Comparison of ENCODE assay signal across 2 cellular contexts in the genomic region with DNA sequence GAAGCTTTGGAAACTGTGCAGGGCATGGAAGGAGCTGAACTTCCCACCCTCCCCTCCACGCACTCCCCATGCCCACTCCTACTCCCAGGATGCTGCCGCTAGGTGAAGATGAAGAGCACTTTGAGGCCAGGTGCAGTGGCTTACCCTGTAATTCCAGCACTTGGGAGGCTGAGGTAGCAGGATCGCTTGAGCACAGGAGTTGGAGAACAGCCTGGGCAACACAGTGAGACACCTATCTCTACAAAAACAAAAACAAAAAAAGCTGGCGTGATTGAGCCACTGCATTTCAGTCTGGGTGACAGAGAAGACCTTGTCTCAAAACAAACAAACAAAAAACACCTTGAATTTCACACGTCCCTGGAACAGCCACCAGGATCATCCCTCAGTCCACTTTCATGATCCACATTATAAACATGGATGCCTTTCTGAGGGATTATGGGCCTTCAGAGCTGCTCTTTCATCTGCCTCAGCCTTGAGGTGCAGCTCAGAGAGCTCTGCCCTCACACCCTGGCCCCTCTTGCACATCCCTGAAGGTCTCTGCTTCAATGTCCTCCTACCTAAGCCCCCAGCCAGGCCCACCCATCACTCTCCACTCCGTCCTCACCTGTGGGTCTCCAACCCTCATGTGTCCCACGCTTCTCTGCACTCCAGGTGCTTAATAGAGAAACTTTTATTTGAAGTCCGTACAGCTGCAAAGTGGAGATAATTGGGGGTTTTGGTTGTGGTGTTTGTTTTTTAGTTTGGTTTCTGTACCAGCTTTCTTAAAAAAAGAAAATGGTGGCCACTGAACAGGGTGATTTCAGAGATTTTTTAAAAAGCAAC.
TF ChIP-seq lines count a peak whose summit lies in the region.

No MANE protein-coding gene starts in this region.

TF ChIP-seq in SK-N-SH, 30 proteins besides CTCF, POLR2A, EP300 and RAD21 (continued from another document):
- TF ChIP-seq MEF2A (IDR thresholded peaks at IDR 0.05; ENCODE audit: borderline replicate concordance, low read depth) (no peak), SIN3A (IDR thresholded peaks at IDR 0.05; ENCODE audit: borderline replicate concordance, low read depth, low read length) (no peak), ZBTB33 (IDR thresholded peaks at IDR 0.05; ENCODE audit: borderline replicate concordance, low read depth) (no peak), YY1 (IDR thresholded peaks at IDR 0.05; ENCODE audit: low read depth) (no peak), TAF1 (IDR thresholded peaks at IDR 0.05; ENCODE audit: borderline replicate concordance, low read depth, low read length) (no peak), SMC3 (IDR thresholded peaks at IDR 0.05; ENCODE audit: low read depth, low read length) (no peak), TEAD4 (IDR thresholded peaks at IDR 0.05; ENCODE audit: borderline replicate concordance, insufficient read depth) (no peak), CHD2 (IDR thresholded peaks at IDR 0.05; ENCODE audit: low read length, partially characterized antibody) (no peak), POLR2AphosphoS5 (IDR thresholded peaks at IDR 0.05; ENCODE audit: low read depth, low read length) (no peak), ELF1 (IDR thresholded peaks at IDR 0.05) (no peak), MXI1 (IDR thresholded peaks at IDR 0.05; ENCODE audit: low read depth, low read length) (no peak), RCOR1 (IDR thresholded peaks at IDR 0.05; ENCODE audit: low read length) (no peak)
- TF ChIP-seq, protein P1, sequence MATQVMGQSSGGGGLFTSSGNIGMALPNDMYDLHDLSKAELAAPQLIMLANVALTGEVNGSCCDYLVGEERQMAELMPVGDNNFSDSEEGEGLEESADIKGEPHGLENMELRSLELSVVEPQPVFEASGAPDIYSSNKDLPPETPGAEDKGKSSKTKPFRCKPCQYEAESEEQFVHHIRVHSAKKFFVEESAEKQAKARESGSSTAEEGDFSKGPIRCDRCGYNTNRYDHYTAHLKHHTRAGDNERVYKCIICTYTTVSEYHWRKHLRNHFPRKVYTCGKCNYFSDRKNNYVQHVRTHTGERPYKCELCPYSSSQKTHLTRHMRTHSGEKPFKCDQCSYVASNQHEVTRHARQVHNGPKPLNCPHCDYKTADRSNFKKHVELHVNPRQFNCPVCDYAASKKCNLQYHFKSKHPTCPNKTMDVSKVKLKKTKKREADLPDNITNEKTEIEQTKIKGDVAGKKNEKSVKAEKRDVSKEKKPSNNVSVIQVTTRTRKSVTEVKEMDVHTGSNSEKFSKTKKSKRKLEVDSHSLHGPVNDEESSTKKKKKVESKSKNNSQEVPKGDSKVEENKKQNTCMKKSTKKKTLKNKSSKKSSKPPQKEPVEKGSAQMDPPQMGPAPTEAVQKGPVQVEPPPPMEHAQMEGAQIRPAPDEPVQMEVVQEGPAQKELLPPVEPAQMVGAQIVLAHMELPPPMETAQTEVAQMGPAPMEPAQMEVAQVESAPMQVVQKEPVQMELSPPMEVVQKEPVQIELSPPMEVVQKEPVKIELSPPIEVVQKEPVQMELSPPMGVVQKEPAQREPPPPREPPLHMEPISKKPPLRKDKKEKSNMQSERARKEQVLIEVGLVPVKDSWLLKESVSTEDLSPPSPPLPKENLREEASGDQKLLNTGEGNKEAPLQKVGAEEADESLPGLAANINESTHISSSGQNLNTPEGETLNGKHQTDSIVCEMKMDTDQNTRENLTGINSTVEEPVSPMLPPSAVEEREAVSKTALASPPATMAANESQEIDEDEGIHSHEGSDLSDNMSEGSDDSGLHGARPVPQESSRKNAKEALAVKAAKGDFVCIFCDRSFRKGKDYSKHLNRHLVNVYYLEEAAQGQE (IDR thresholded peaks at IDR 0.05; ENCODE audit: low read depth, low read length) = no peak
- TF ChIP-seq, protein P2, sequence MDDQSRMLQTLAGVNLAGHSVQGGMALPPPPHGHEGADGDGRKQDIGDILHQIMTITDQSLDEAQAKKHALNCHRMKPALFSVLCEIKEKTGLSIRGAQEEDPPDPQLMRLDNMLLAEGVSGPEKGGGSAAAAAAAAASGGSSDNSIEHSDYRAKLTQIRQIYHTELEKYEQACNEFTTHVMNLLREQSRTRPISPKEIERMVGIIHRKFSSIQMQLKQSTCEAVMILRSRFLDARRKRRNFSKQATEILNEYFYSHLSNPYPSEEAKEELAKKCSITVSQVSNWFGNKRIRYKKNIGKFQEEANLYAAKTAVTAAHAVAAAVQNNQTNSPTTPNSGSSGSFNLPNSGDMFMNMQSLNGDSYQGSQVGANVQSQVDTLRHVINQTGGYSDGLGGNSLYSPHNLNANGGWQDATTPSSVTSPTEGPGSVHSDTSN (IDR thresholded peaks at IDR 0.05) = no peak
- TF ChIP-seq, protein P3, sequence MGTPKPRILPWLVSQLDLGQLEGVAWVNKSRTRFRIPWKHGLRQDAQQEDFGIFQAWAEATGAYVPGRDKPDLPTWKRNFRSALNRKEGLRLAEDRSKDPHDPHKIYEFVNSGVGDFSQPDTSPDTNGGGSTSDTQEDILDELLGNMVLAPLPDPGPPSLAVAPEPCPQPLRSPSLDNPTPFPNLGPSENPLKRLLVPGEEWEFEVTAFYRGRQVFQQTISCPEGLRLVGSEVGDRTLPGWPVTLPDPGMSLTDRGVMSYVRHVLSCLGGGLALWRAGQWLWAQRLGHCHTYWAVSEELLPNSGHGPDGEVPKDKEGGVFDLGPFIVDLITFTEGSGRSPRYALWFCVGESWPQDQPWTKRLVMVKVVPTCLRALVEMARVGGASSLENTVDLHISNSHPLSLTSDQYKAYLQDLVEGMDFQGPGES (IDR thresholded peaks at IDR 0.05; ENCODE audit: low read depth, low read length) = no peak
TF ChIP-seq in SK-N-SH: peak in this region for 0.

TF ChIP-seq in SK-N-SH treated with all-trans-retinoic acid at 6 μM for 48 hours, 23 proteins besides CTCF, POLR2A, EP300 and RAD21 (continued from another document):
- TF ChIP-seq, protein P4, sequence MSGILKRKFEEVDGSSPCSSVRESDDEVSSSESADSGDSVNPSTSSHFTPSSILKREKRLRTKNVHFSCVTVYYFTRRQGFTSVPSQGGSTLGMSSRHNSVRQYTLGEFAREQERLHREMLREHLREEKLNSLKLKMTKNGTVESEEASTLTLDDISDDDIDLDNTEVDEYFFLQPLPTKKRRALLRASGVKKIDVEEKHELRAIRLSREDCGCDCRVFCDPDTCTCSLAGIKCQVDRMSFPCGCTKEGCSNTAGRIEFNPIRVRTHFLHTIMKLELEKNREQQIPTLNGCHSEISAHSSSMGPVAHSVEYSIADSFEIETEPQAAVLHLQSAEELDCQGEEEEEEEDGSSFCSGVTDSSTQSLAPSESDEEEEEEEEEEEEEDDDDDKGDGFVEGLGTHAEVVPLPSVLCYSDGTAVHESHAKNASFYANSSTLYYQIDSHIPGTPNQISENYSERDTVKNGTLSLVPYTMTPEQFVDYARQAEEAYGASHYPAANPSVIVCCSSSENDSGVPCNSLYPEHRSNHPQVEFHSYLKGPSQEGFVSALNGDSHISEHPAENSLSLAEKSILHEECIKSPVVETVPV (CRISPR knock-in tag; IDR thresholded peaks at IDR 0.05) = no peak
- TF ChIP-seq TSHZ2 (CRISPR knock-in tag; IDR thresholded peaks at IDR 0.05) (no peak), ZC3H10 (CRISPR knock-in tag; IDR thresholded peaks at IDR 0.05) (no peak), TOX (CRISPR knock-in tag; IDR thresholded peaks at IDR 0.05; ENCODE audit: borderline replicate concordance) (no peak), ZNF70 (CRISPR knock-in tag; IDR thresholded peaks at IDR 0.05) (no peak), CSDC2 (CRISPR knock-in tag; IDR thresholded peaks at IDR 0.05) (no peak)
- TF ChIP-seq, protein P5, sequence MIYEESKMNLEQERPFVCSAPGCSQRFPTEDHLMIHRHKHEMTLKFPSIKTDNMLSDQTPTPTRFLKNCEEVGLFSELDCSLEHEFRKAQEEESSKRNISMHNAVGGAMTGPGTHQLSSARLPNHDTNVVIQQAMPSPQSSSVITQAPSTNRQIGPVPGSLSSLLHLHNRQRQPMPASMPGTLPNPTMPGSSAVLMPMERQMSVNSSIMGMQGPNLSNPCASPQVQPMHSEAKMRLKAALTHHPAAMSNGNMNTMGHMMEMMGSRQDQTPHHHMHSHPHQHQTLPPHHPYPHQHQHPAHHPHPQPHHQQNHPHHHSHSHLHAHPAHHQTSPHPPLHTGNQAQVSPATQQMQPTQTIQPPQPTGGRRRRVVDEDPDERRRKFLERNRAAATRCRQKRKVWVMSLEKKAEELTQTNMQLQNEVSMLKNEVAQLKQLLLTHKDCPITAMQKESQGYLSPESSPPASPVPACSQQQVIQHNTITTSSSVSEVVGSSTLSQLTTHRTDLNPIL (CRISPR knock-in tag; IDR thresholded peaks at IDR 0.05; ENCODE audit: low read depth) = no peak
